ENCODE assay signal across 23 cellular contexts in the genomic region with DNA sequence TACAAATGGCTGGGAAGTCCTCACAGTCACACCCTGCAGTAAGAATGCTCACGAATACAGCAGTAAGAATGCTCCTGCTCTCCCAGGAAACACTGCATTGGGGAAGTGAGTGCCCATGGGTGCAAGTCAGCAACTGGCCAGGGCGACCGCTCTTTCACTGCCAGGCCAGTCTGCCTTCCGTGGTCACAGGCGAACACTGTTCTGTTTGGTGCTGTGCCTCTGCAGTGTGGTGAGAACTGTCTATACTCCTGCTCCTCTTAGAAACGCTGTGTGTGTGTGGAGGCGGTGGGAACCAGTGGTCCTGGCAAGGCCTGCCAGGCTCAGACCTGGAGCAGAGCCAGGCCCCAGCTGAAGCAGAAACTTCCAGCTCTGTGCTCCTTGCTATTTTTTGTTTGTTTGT.
"Had no signal": no experiment of that assay in that cellular context is flagged by ENCODE, and none has a peak within 500 bp of the region (broad histone marks: within the 10 kb centered on the region; RNA-seq: fewer than 3 reads in every experiment).

No MANE protein-coding gene starts in this region.

- H3K4me1 Mint-ChIP-seq: stimulated activated naive CD8-positive, alpha-beta T cell treated with anti-CD3 and anti-CD28 coated beads, Interleukin-15, amount 100 ng/mL, for 72 hours had no signal

- H3K4me3 ChIP-seq: esophagus muscularis mucosa, gastrocnemius medialis, mucosa of descending colon, neural progenitor cell, pancreas, psoas muscle, right lobe of liver, testis, tibial nerve, upper lobe of right lung, vagina had no signal

- H3K9me3 ChIP-seq: gastrocnemius medialis, pancreas, right lobe of liver, testis, upper lobe of right lung, vagina had no signal

- ATAC-seq: effector memory CD8-positive, alpha-beta T cell; gastrocnemius medialis; left lobe of liver; mucosa of descending colon; naive thymus-derived CD8-positive, alpha-beta T cell; pancreas; psoas muscle; right lobe of liver; stimulated activated naive B cell treated with anti-CD40 and anti-IgM and Interleukin-4, amounts not matched to agents 10 μg/mL and 1 μg/mL and 100 μg/mL, for 72 hours; stimulated activated naive CD8-positive, alpha-beta T cell treated with anti-CD3 and anti-CD28 coated beads, Interleukin-15, amount 100 ng/mL, for 72 hours; upper lobe of right lung had no signal

- H3K36me3 ChIP-seq: esophagus muscularis mucosa, gastrocnemius medialis, neural progenitor cell, pancreas, right lobe of liver, tibial nerve, upper lobe of right lung, vagina had no signal

- H3K4me3 Mint-ChIP-seq: dendritic cell treated with granulocyte-macrophage colony-stimulating factor and Interleukin-4, amounts not matched to agents 40 ng/mL and 50 ng/mL, for 4 days; effector memory CD8-positive, alpha-beta T cell; naive thymus-derived CD8-positive, alpha-beta T cell; neural progenitor cell; stimulated activated naive B cell treated with anti-CD40 and anti-IgM and Interleukin-4, amounts not matched to agents 10 μg/mL and 1 μg/mL and 100 μg/mL, for 72 hours; stimulated activated naive CD8-positive, alpha-beta T cell treated with anti-CD3 and anti-CD28 coated beads, Interleukin-15, amount 100 ng/mL, for 72 hours had no signal

- H3K27me3 ChIP-seq: neural progenitor cell, pancreas, right lobe of liver, testis, tibial nerve, vagina had no signal

- H3K4me2 ChIP-seq: neural progenitor cell had no signal

- H2AFZ ChIP-seq: neural progenitor cell had no signal

- H3K9ac ChIP-seq: neural progenitor cell had no signal

- H3K4me1 ChIP-seq: esophagus muscularis mucosa, gastrocnemius medialis, pancreas, psoas muscle, right lobe of liver, testis, tibial nerve, upper lobe of right lung, vagina had no signal

- H3K27ac ChIP-seq: epithelial cell of prostate, esophagus muscularis mucosa, gastrocnemius medialis, neural progenitor cell, pancreas, psoas muscle, right lobe of liver, testis, tibial nerve, upper lobe of right lung, vagina had no signal

- H3K27ac Mint-ChIP-seq: dendritic cell treated with granulocyte-macrophage colony-stimulating factor and Interleukin-4, amounts not matched to agents 40 ng/mL and 50 ng/mL, for 4 days; effector memory CD8-positive, alpha-beta T cell; stimulated activated naive B cell treated with anti-CD40 and anti-IgM and Interleukin-4, amounts not matched to agents 10 μg/mL and 1 μg/mL and 100 μg/mL, for 72 hours; stimulated activated naive CD8-positive, alpha-beta T cell treated with anti-CD3 and anti-CD28 coated beads, Interleukin-15, amount 100 ng/mL, for 72 hours had no signal

- DNase-seq: effector memory CD8-positive, alpha-beta T cell; gastrocnemius medialis; islet precursor cell; occipital lobe; psoas muscle; stimulated activated CD4-positive, alpha-beta T cell treated with anti-CD3 and anti-CD28 coated beads, Interleukin-15, amount 100 ng/mL, for 24 hours; stimulated activated CD4-positive, alpha-beta T cell treated with anti-CD3 and anti-CD28 coated beads, Interleukin-1b, Interleukin-23, amount 100 ng/mL, for 48 hours; stimulated activated CD4-positive, alpha-beta T cell treated with anti-CD3 and anti-CD28 coated beads, Interleukin-4, amount 100 ng/mL, for 24 hours; stimulated activated naive B cell treated with anti-CD40 and anti-IgM and Interleukin-4, amounts not matched to agents 10 μg/mL and 1 μg/mL and 100 μg/mL, for 72 hours; stimulated activated naive CD8-positive, alpha-beta T cell treated with anti-CD3 and anti-CD28 coated beads, Interleukin-15, amount 100 ng/mL, for 72 hours; testis; upper lobe of right lung had no signal
